In the genomic region with DNA sequence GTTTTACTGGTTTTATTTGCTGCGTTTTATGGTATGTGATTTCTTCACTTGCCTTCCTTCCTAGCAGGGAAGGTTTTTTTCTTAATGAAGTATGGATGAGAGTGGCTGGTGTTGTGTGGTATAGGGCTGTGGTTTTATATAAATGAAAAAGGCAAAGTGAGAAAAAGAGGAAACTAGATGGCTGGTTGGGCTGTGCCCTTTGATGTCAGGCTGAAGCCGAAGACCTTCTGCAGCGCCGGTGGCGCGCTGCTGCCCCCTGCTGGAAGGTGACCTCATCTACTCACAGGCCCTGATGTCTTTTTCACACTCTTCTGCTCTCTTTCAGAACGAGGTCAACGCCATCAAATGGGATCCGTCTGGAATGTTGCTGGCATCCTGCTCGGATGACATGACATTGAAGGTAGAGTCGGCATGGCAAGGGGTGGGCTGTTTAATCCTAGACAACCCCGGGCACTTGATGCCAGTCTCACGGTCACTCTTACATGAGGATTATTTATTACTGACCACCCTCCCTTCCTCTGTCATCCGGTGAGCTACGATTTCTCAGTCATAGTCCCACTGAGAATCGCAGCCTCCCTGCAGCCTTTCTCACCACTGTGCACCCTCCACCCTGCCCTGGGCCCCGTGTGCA, we compare ENCODE assay signal across 8 cellular contexts. TPM values are rescaled to one million over a fixed set of nuclear protein-coding genes. Genes with fewer than 3 reads are reported as not detected.
DNase-seq lines count a peak whose midpoint lies in the region; ATAC-seq lines count a peak whose summit lies in the region.

No MANE protein-coding gene starts in this region.

- H3K36me3 ChIP-seq in BLaER1 (peaks cover 72% of the 10 kb centered on the region), mesenchymal stem cell (ENCODE audit: control insufficient read depth in 1 of 2, insufficient read depth in 2 of 2, low read depth in 1 of 2, low read length in 2 of 2) (peaks cover 23 to 39% of the 10 kb centered on the region in 2 experiments)
- H3K36me3 ChIP-seq in effector memory CD4-positive, alpha-beta T cell (ENCODE audit: control insufficient read depth, insufficient read depth, low read length) = peaks cover 19% of the 10 kb centered on the region

- no peak overlapping the region for H2BK120ac ChIP-seq in mesenchymal stem cell (ENCODE audit: low read depth, low read length)

- no peak overlapping the region for H3K18ac ChIP-seq in mesenchymal stem cell (ENCODE audit: low read depth in 1 of 2, low read length in 2 of 2)

- no peak overlapping the region for H3K9ac ChIP-seq in BLaER1
- no peak overlapping the region for H3K9ac ChIP-seq in mesenchymal stem cell (ENCODE audit: low read length)

- H2AFZ ChIP-seq in mesenchymal stem cell (ENCODE audit: low read depth, low read length) = no peak overlapping the region

- H3K9me3 ChIP-seq in BLaER1 = peaks cover 13% of the 10 kb centered on the region; the same call in 1 of the 2 replicates
- H3K9me3 ChIP-seq in effector memory CD4-positive, alpha-beta T cell (ENCODE audit: control insufficient read depth, low read length) = no peaks in the 10 kb centered on the region
- no peaks in the 10 kb centered on the region for H3K9me3 ChIP-seq in mesenchymal stem cell (ENCODE audit: control insufficient read depth, low read length)

- no peak overlapping the region for H4K91ac ChIP-seq in mesenchymal stem cell (ENCODE audit: low read length)

- H2AK5ac ChIP-seq in mesenchymal stem cell (ENCODE audit: low read length, severe bottlenecking) = no peak overlapping the region

- H3K4me2 ChIP-seq in BLaER1 = peak overlapping the region; percentile 33
- H3K4me2 ChIP-seq in mesenchymal stem cell (ENCODE audit: low read length, poor library complexity, severe bottlenecking) = no peak overlapping the region

- peaks cover 21% of the 10 kb centered on the region; the same call in 1 of the 2 replicates for H4K20me1 ChIP-seq in BLaER1

- H3K27me3 ChIP-seq in BLaER1 (no peaks in the 10 kb centered on the region), mesenchymal stem cell (ENCODE audit: control insufficient read depth in 1 of 2, insufficient read depth in 1 of 2, low read length in 2 of 2) (no peaks in the 10 kb centered on the region)
- H3K27me3 ChIP-seq in effector memory CD4-positive, alpha-beta T cell (replicated peaks; ENCODE audit: control insufficient read depth, insufficient read depth, low read length, poor library complexity, severe bottlenecking) = no peaks in the 10 kb centered on the region

- peak; percentile 91 for ATAC-seq in HG03469 (IDR thresholded peaks at IDR 0.05; ENCODE audit: unreplicated experiment)

- H3K4me3 ChIP-seq in BLaER1 (no peak overlapping the region), mesenchymal stem cell (ENCODE audit: insufficient read depth in 1 of 2, low read depth in 1 of 2, low read length in 2 of 2) (no peak overlapping the region)
- no peak overlapping the region for H3K4me3 ChIP-seq in effector memory CD4-positive, alpha-beta T cell (ENCODE audit: insufficient read depth, low read depth, low read length, poor library complexity, severe bottlenecking)

- no peak overlapping the region for H2BK15ac ChIP-seq in mesenchymal stem cell (ENCODE audit: low read depth, poor library complexity, severe bottlenecking)

- no peak overlapping the region for H2BK12ac ChIP-seq in mesenchymal stem cell (ENCODE audit: low read length in 2 of 2)

- 37% methylated on average over 16 of the region's 17 CpGs for WGBS in mesenchymal stem cell

- H3K79me1 ChIP-seq in mesenchymal stem cell (replicated peaks; ENCODE audit: low read length, poor library complexity, severe bottlenecking) = no peaks in the 10 kb centered on the region

- H3K27ac ChIP-seq in BLaER1 (no peak overlapping the region), mesenchymal stem cell (ENCODE audit: low read length, poor library complexity, severe bottlenecking) (no peak overlapping the region)
- no peak overlapping the region for H3K27ac ChIP-seq in effector memory CD4-positive, alpha-beta T cell (ENCODE audit: insufficient read depth, low read length, poor library complexity, severe bottlenecking)

- no peak overlapping the region for H2BK5ac ChIP-seq in mesenchymal stem cell (ENCODE audit: low read depth, low read length, poor library complexity, severe bottlenecking)

- H3K4me1 ChIP-seq in BLaER1 (peaks cover 17% of the 10 kb centered on the region), mesenchymal stem cell (ENCODE audit: control insufficient read depth, insufficient read depth, low read depth, low read length) (peaks cover 3% of the 10 kb centered on the region)
- H3K4me1 ChIP-seq in effector memory CD4-positive, alpha-beta T cell (ENCODE audit: control insufficient read depth, insufficient read depth, low read length, poor library complexity, severe bottlenecking) = no peaks in the 10 kb centered on the region

- no peak overlapping the region for H3K23ac ChIP-seq in mesenchymal stem cell (ENCODE audit: low read length in 2 of 2)

- H4K8ac ChIP-seq in mesenchymal stem cell (ENCODE audit: low read length) = no peak overlapping the region

- no peak overlapping the region for H3K14ac ChIP-seq in mesenchymal stem cell (ENCODE audit: low read length in 2 of 2)

- DNase-seq in GM19238 (ENCODE audit: insufficient read length, low spot score) (peak; percentile 56), NCI-H82 treated with DMSO at 0.1 percent for 48 hours (lab: John Stamatoyannopoulos, UW; ENCODE audit: unreplicated experiment) (peak; percentile 2), mesenchymal stem cell (peak; percentile 53)
- DNase-seq in activated CD8-positive, alpha-beta memory T cell treated with anti-CD3 and anti-CD28 coated beads for 24 hours = peak; percentile 90
- DNase-seq in effector memory CD4-positive, alpha-beta T cell = peak; percentile 47 to 61 (median 56)
- peak; percentile 60 for DNase-seq in stimulated activated CD8-positive, alpha-beta memory T cell treated with anti-CD3 and anti-CD28 coated beads, Interleukin-2, amount 100 ng/mL, for 1 hour (ENCODE audit: low read depth in 2 of 2)

- H3K4ac ChIP-seq in mesenchymal stem cell (ENCODE audit: low read depth in 1 of 2, low read length in 2 of 2) = no peak overlapping the region

RNA-seq across cellular contexts. Expression of a gene that starts 56.6 kb away (rescaled TPM):
- polyA plus RNA-seq in mesenchymal stem cell (2013, experiment 1 of 2) = 1.2 TPM
- 1.3 TPM for polyA plus RNA-seq in mesenchymal stem cell (2013, experiment 2 of 2)

Comparison
In these comparisons a context has a peak if more than half of its experiments do, and no peak if none do; other contexts are left out.
1. DNase-seq: peak in every context shown above with its lines; median percentile 90 in activated CD8-positive, alpha-beta memory T cell treated with anti-CD3 and anti-CD28 coated beads for 24 hours; 60 in stimulated activated CD8-positive, alpha-beta memory T cell treated with anti-CD3 and anti-CD28 coated beads, Interleukin-2, amount 100 ng/mL, for 1 hour; 56 in GM19238; 56 in effector memory CD4-positive, alpha-beta T cell; 53 in mesenchymal stem cell; 2 in NCI-H82 treated with DMSO at 0.1 percent for 48 hours.